Comparison of ENCODE assay signal across 9 cellular contexts in genomic region chr6:13395272-13396237, GRCh38.
DNase-seq lines count a peak whose midpoint lies in the region; ATAC-seq, FAIRE-seq and TF ChIP-seq lines count a peak whose summit lies in the region.
"Had no signal": no experiment of that assay in that cellular context is flagged by ENCODE, and none has a peak within 500 bp of the region (broad histone marks: within the 10 kb centered on the region; RNA-seq: fewer than 3 reads in every experiment).

No MANE protein-coding gene starts in this region.

- H3K4me3 ChIP-seq in kidney (ENCODE audit: low read length in 2 of 2), result no peak overlapping the region

- H3K9me3 ChIP-seq in kidney (ENCODE audit: control insufficient read depth in 1 of 2, low read length in 2 of 2), result no peaks in the 10 kb centered on the region

- no peaks in the 10 kb centered on the region for H3K36me3 ChIP-seq in kidney (ENCODE audit: control insufficient read depth in 1 of 2, insufficient read depth in 2 of 2, low read length in 2 of 2)

- H3K4me1 ChIP-seq in kidney (ENCODE audit: control insufficient read depth in 1 of 2, insufficient read depth in 1 of 2, low read depth in 1 of 2, low read length in 2 of 2), result no peaks in the 10 kb centered on the region

- DNase-seq in GM12892 (ENCODE audit: insufficient read length) (no peak), LHCN-M2 (ENCODE audit: low read depth) (peak; percentile 66), anterior cingulate cortex (lab: John Stamatoyannopoulos, UW) (peak in 31 of 58 donors; percentile 11 to 87 (median 33)), kidney (peak; percentile 78), superior temporal gyrus (ENCODE audit: extremely low spot score) (peak; percentile 87), NCI-H2107 (lab: John Stamatoyannopoulos, UW) (no peak)

- intact Hi-C loops in kidney (cut with DNase I), result no loop called here

- peak; percentile 38 for FAIRE-seq in GM12892 (lab: Jason Lieb, UNC)
- no peak for FAIRE-seq in kidney (lab: Jason Lieb, UNC)

- no peak for ATAC-seq in GM21619 (IDR thresholded peaks at IDR 0.05; ENCODE audit: unreplicated experiment)
- ATAC-seq in activated CD4-positive, CD25-positive, alpha-beta regulatory T cell treated with anti-CD3 and anti-CD28 coated beads, Interleukin-2, amount 50 U/mL, for 24 hours, result no peak
- ATAC-seq: Panc1 had no signal

- H3K9ac ChIP-seq in kidney (ENCODE audit: low read length in 2 of 2), result no peak overlapping the region

- TF ChIP-seq CTCF in kidney (IDR thresholded peaks at IDR 0.05; ENCODE audit: borderline replicate concordance, extremely low read depth, insufficient read depth), result no peak

- TF ChIP-seq POLR2A in GM12892 (IDR thresholded peaks at IDR 0.05; ENCODE audit: low read depth, low read length), result no peak

- peak overlapping the region in 1 of 2 donors; percentile 2 for H3K27ac ChIP-seq in kidney (ENCODE audit: low read depth in 2 of 2, low read length in 2 of 2)

Comparison
In these comparisons a context has a peak if more than half of its experiments do, and no peak if none do; other contexts are left out.
1. DNase-seq: peak in LHCN-M2 (single experiment), anterior cingulate cortex (31 of 58), kidney (single experiment) and superior temporal gyrus (single experiment); none in GM12892 (single experiment) and NCI-H2107 (single experiment).